Comparison of ENCODE assay signal across 1 cellular context in genomic region chrX:154544885-154545284, GRCh38.
TF ChIP-seq lines count a peak whose summit lies in the region.

No MANE protein-coding gene starts in this region.

TF ChIP-seq in HepG2, 621 proteins besides CTCF, POLR2A, EP300 and RAD21:
- no peak for TF ChIP-seq CBX2 (IDR thresholded peaks at IDR 0.05; ENCODE audit: low read depth, low read length)
- TF ChIP-seq CBX2 (CRISPR knock-in tag; IDR thresholded peaks at IDR 0.05; ENCODE audit: low read depth) = no peak
- no peak for TF ChIP-seq ATF6 (CRISPR knock-in tag; conservative IDR thresholded peaks at IDR 0.05)
- TF ChIP-seq ZNF652 (CRISPR knock-in tag; IDR thresholded peaks at IDR 0.05; ENCODE audit: borderline replicate concordance, low read depth) = 0 out of 2 replicates have a peak, but pooled peaks have one; percentile 35
- no peak for TF ChIP-seq NFRKB (IDR thresholded peaks at IDR 0.05)
- no peak for TF ChIP-seq ZNF136 (CRISPR knock-in tag; IDR thresholded peaks at IDR 0.05; ENCODE audit: low read depth)
- no peak for TF ChIP-seq ZFAT (CRISPR knock-in tag; conservative IDR thresholded peaks at IDR 0.05)
- no peak for TF ChIP-seq MYPOP (CRISPR knock-in tag; IDR thresholded peaks at IDR 0.05)
- no peak for TF ChIP-seq TAF1 (CRISPR knock-in tag; IDR thresholded peaks at IDR 0.05)
